ENCODE assay signal across 8 cellular contexts in genomic region chr9:121213136-121213806, GRCh38. TPM values are rescaled to one million over a fixed set of nuclear protein-coding genes. Genes with fewer than 3 reads are reported as not detected.
DNase-seq lines count a peak whose midpoint lies in the region; ATAC-seq and TF ChIP-seq lines count a peak whose summit lies in the region.

No MANE protein-coding gene starts in this region.

- TF ChIP-seq RAD21 in liver (IDR thresholded peaks at IDR 0.05): peak; percentile 97 to 99

- H3K27me3 ChIP-seq in liver (ENCODE audit: control insufficient read depth in 4 of 4, insufficient read depth in 4 of 4, low read length in 3 of 4): no peaks in the 10 kb centered on the region

- no peak overlapping the region for H3K4me3 ChIP-seq in coronary artery
- no peak overlapping the region for H3K4me3 ChIP-seq in liver (ENCODE audit: low read depth in 1 of 3, low read length in 3 of 3)

- TF ChIP-seq CTCF in coronary artery (IDR thresholded peaks at IDR 0.05) (peak; percentile 92), liver (IDR thresholded peaks at IDR 0.05; ENCODE audit: low read depth, low read length, missing input control) (peak; percentile 92)

- peaks cover 0 to 3% (median 0%) of the 10 kb centered on the region in 4 donors for H3K36me3 ChIP-seq in liver (ENCODE audit: control insufficient read depth in 4 of 4, insufficient read depth in 3 of 4, low read depth in 1 of 4, low read length in 3 of 4)

- H3K9me3 ChIP-seq in liver (ENCODE audit: control insufficient read depth in 4 of 4, low read length in 3 of 4): no peaks in the 10 kb centered on the region

- no peak overlapping the region for H3K9ac ChIP-seq in liver (ENCODE audit: low read depth in 1 of 2, low read length in 2 of 2)

- WGBS in liver: 25% methylated on average over 9 of the region's 9 CpGs

- DNase-seq in COLO668 (lab: John Stamatoyannopoulos, UW; ENCODE audit: unreplicated experiment): peak; percentile 88
- peak; percentile 91 for DNase-seq in NCI-H510A treated with DMSO at 0.1 percent for 48 hours (lab: John Stamatoyannopoulos, UW)
- peak; percentile 86 for DNase-seq in activated CD4-positive, alpha-beta T cell treated with anti-CD3 and anti-CD28 coated beads for 48 hours
- peak; percentile 91 for DNase-seq in coronary artery (ENCODE audit: low spot score)
- peak; percentile 72 to 73 for DNase-seq in stimulated activated CD4-positive, alpha-beta T cell treated with anti-CD3 and anti-CD28 coated beads, Interleukin-2, amount 100 ng/mL, for 48 hours

- no peaks in the 10 kb centered on the region for H3K4me1 ChIP-seq in liver (ENCODE audit: control insufficient read depth in 4 of 4, insufficient read depth in 4 of 4, low read length in 3 of 4)

- ATAC-seq in HG02852 (IDR thresholded peaks at IDR 0.05; ENCODE audit: unreplicated experiment) (peak; percentile 52), HG03045 (IDR thresholded peaks at IDR 0.05; ENCODE audit: unreplicated experiment) (no peak)

- peak overlapping the region in 1 of 2 donors; percentile 65 for H3K27ac ChIP-seq in coronary artery
- H3K27ac ChIP-seq in liver (ENCODE audit: low read depth in 1 of 2, low read length in 2 of 2): no peak overlapping the region

TF ChIP-seq in liver, 16 proteins besides CTCF, POLR2A, EP300 and RAD21:
- TF ChIP-seq, protein P1, sequence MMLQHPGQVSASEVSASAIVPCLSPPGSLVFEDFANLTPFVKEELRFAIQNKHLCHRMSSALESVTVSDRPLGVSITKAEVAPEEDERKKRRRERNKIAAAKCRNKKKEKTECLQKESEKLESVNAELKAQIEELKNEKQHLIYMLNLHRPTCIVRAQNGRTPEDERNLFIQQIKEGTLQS (IDR thresholded peaks at IDR 0.05): no peak
- TF ChIP-seq FOXA2 (IDR thresholded peaks at IDR 0.05): no peak
- no peak for TF ChIP-seq YY1 (IDR thresholded peaks at IDR 0.05)
- TF ChIP-seq TAF1 (conservative IDR thresholded peaks at IDR 0.05): no peak
- TF ChIP-seq, protein P2, sequence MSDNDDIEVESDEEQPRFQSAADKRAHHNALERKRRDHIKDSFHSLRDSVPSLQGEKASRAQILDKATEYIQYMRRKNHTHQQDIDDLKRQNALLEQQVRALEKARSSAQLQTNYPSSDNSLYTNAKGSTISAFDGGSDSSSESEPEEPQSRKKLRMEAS (IDR thresholded peaks at IDR 0.05): no peak
- TF ChIP-seq FOXA1 (IDR thresholded peaks at IDR 0.05): no peak
- TF ChIP-seq JUND (IDR thresholded peaks at IDR 0.05): no peak
- TF ChIP-seq GABPA (IDR thresholded peaks at IDR 0.05 in 1 of 2, conservative IDR thresholded peaks at IDR 0.05 in 1 of 2): peak; percentile 47 to 56
- no peak for TF ChIP-seq EGR1 (IDR thresholded peaks at IDR 0.05; ENCODE audit: low read depth in 2 of 2)
- TF ChIP-seq HNF4A (conservative IDR thresholded peaks at IDR 0.05): no peak
- TF ChIP-seq NR2F2 (IDR thresholded peaks at IDR 0.05): peak; percentile 24
- TF ChIP-seq, protein P3, sequence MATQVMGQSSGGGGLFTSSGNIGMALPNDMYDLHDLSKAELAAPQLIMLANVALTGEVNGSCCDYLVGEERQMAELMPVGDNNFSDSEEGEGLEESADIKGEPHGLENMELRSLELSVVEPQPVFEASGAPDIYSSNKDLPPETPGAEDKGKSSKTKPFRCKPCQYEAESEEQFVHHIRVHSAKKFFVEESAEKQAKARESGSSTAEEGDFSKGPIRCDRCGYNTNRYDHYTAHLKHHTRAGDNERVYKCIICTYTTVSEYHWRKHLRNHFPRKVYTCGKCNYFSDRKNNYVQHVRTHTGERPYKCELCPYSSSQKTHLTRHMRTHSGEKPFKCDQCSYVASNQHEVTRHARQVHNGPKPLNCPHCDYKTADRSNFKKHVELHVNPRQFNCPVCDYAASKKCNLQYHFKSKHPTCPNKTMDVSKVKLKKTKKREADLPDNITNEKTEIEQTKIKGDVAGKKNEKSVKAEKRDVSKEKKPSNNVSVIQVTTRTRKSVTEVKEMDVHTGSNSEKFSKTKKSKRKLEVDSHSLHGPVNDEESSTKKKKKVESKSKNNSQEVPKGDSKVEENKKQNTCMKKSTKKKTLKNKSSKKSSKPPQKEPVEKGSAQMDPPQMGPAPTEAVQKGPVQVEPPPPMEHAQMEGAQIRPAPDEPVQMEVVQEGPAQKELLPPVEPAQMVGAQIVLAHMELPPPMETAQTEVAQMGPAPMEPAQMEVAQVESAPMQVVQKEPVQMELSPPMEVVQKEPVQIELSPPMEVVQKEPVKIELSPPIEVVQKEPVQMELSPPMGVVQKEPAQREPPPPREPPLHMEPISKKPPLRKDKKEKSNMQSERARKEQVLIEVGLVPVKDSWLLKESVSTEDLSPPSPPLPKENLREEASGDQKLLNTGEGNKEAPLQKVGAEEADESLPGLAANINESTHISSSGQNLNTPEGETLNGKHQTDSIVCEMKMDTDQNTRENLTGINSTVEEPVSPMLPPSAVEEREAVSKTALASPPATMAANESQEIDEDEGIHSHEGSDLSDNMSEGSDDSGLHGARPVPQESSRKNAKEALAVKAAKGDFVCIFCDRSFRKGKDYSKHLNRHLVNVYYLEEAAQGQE (IDR thresholded peaks at IDR 0.05): no peak
- TF ChIP-seq RXRA (IDR thresholded peaks at IDR 0.05): no peak
- no peak for TF ChIP-seq SP1 (IDR thresholded peaks at IDR 0.05)
- no peak for TF ChIP-seq HNF4G (IDR thresholded peaks at IDR 0.05)
- TF ChIP-seq, protein P4, sequence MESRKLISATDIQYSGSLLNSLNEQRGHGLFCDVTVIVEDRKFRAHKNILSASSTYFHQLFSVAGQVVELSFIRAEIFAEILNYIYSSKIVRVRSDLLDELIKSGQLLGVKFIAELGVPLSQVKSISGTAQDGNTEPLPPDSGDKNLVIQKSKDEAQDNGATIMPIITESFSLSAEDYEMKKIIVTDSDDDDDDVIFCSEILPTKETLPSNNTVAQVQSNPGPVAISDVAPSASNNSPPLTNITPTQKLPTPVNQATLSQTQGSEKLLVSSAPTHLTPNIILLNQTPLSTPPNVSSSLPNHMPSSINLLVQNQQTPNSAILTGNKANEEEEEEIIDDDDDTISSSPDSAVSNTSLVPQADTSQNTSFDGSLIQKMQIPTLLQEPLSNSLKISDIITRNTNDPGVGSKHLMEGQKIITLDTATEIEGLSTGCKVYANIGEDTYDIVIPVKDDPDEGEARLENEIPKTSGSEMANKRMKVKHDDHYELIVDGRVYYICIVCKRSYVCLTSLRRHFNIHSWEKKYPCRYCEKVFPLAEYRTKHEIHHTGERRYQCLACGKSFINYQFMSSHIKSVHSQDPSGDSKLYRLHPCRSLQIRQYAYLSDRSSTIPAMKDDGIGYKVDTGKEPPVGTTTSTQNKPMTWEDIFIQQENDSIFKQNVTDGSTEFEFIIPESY (IDR thresholded peaks at IDR 0.05): no peak

RNA-seq across cellular contexts. Expression of gene RAB14, which starts 11.6 kb away (rescaled TPM):
- total RNA-seq in liver: 10 to 100 TPM; 30.2 to 42.8 TPM
- polyA plus RNA-seq in liver: 10 to 100 TPM; 25.9 to 48.2 TPM

RNA-seq across cellular contexts. Expression of gene GSN, which starts 54.7 kb away (rescaled TPM):
- total RNA-seq in liver: 100 to 1,000 TPM in 1 of 2 donors, 10 to 100 TPM in 1; 63.2 to 402 TPM
- polyA plus RNA-seq in liver: 10 to 100 TPM; 18.8 to 40.0 TPM
